9 cellular contexts compared by ENCODE assay signal in genomic region chr13:103140001-103140671, GRCh38.
DNase-seq lines count a peak whose midpoint lies in the region; ATAC-seq and TF ChIP-seq lines count a peak whose summit lies in the region.
"Had no signal": no experiment of that assay in that cellular context is flagged by ENCODE, and none has a peak within 500 bp of the region (broad histone marks: within the 10 kb centered on the region; RNA-seq: fewer than 3 reads in every experiment).

No MANE protein-coding gene starts in this region.

- H3K36me3 ChIP-seq in kidney epithelial cell (ENCODE audit: control insufficient read depth, insufficient read depth, low read length) (no peaks in the 10 kb centered on the region), gastrocnemius medialis (no peaks in the 10 kb centered on the region)

- CTCF ChIA-PET in activated B cell treated with CpG ODN at 0.5 μM for 24 hours (lab: Charles Lee), result interaction anchor here (0.9 to 1.3 kb wide), 6 partner anchors 13 to 270 kb away, joined by 3 to 46 read pairs (median 5); no protein-coding TSS in a partner anchor

- no peak for TF ChIP-seq POLR2A in gastrocnemius medialis (IDR thresholded peaks at IDR 0.05)

- H3K4me1 ChIP-seq in gastrocnemius medialis, result no peaks in the 10 kb centered on the region

- H3K27me3 ChIP-seq in kidney epithelial cell (ENCODE audit: control insufficient read depth, insufficient read depth, low read length), result no peaks in the 10 kb centered on the region
- no peaks in the 10 kb centered on the region for H3K27me3 ChIP-seq in gastrocnemius medialis

- H3K4me1 Mint-ChIP-seq in activated B cell treated with CpG ODN at 0.5 μM for 24 hours, result no peaks in the 10 kb centered on the region

- intact Hi-C loops in activated B cell treated with CpG ODN at 0.5 μM for 24 hours (cut with micrococcal nuclease) (loop anchor here (1.0 kb wide), 1 partner anchor 224 kb away; no protein-coding TSS in a partner anchor), gastrocnemius medialis (cut with DNase I; ENCODE audit: low total_unique reads) (no loop called here)

- ATAC-seq in GM18499 (IDR thresholded peaks at IDR 0.05; ENCODE audit: insufficient read depth, unreplicated experiment) (peak; percentile 86), GM21723 (IDR thresholded peaks at IDR 0.05; ENCODE audit: unreplicated experiment) (peak; percentile 98), activated B cell treated with CpG ODN at 0.5 μM for 24 hours (ENCODE audit: low read depth) (peak; percentile 71), gastrocnemius medialis (no peak)

- H3K27ac ChIP-seq in gastrocnemius medialis, result no peak overlapping the region

- peak; percentile 55 for DNase-seq in HPDE6-E6E7 (ENCODE audit: extremely low spot score)
- no peak for DNase-seq in activated B cell treated with CpG ODN at 0.5 μM for 24 hours
- no peak for DNase-seq in kidney epithelial cell (ENCODE audit: low read depth)
- no peak for DNase-seq in dermis blood vessel endothelial cell
- no peak for DNase-seq in HCEC 1CT
- DNase-seq in gastrocnemius medialis, result no peak
- DNase-seq: right cardiac atrium had no signal

- TF ChIP-seq CTCF in activated B cell treated with CpG ODN at 0.5 μM for 24 hours (IDR thresholded peaks at IDR 0.05), result no peak
- peak; percentile 49 for TF ChIP-seq CTCF in kidney epithelial cell (IDR thresholded peaks at IDR 0.05; ENCODE audit: insufficient read depth, low read length, poor library complexity, severe bottlenecking)
- TF ChIP-seq CTCF in gastrocnemius medialis (IDR thresholded peaks at IDR 0.05 in 4 of 5, conservative IDR thresholded peaks at IDR 0.05 in 1 of 5), result peak in 2 of 5 experiments; percentile 11 to 32

- H3K4me3 ChIP-seq in kidney epithelial cell (ENCODE audit: low read depth, low read length) (no peak overlapping the region), gastrocnemius medialis (no peak overlapping the region)

- no peaks in the 10 kb centered on the region for H3K9me3 ChIP-seq in gastrocnemius medialis

- H3K36me3 Mint-ChIP-seq in activated B cell treated with CpG ODN at 0.5 μM for 24 hours (ENCODE audit: low read depth), result no peaks in the 10 kb centered on the region

- H3K4me3 Mint-ChIP-seq in activated B cell treated with CpG ODN at 0.5 μM for 24 hours, result no peak overlapping the region

- H3K9me3 Mint-ChIP-seq in activated B cell treated with CpG ODN at 0.5 μM for 24 hours, result no peaks in the 10 kb centered on the region

- in situ Hi-C loops in gastrocnemius medialis (cut with MboI; ENCODE audit: low sequenced_read_pairs in 4 of 4), result loop anchor here in 1 of 4 donors (25.0 kb wide), 1 partner anchor 228 kb away; no protein-coding TSS in a partner anchor

- no peaks in the 10 kb centered on the region for H3K27me3 Mint-ChIP-seq in activated B cell treated with CpG ODN at 0.5 μM for 24 hours

- no peak overlapping the region for H3K27ac Mint-ChIP-seq in activated B cell treated with CpG ODN at 0.5 μM for 24 hours

- POLR2A ChIA-PET in activated B cell treated with CpG ODN at 0.5 μM for 24 hours (lab: Charles Lee), result no interaction called here

Comparison
In these comparisons a context has a peak if more than half of its experiments do, and no peak if none do; other contexts are left out.
1. ATAC-seq: peak in GM18499 (single experiment), GM21723 (single experiment) and activated B cell treated with CpG ODN at 0.5 μM for 24 hours (single experiment); none in gastrocnemius medialis (0 of 2).